Comparison of ENCODE assay signal across 29 cellular contexts in genomic region chr13:87147076-87147475, GRCh38.
A peak's percentile ranks its signal among the peaks of the same experiment; 100 is the strongest.
DNase-seq lines count a peak whose midpoint lies in the region; ATAC-seq and TF ChIP-seq lines count a peak whose summit lies in the region.
"Had no signal": no experiment of that assay in that cellular context is flagged by ENCODE, and none has a peak within 500 bp of the region (broad histone marks: within the 10 kb centered on the region; RNA-seq: fewer than 3 reads in every experiment).

No MANE protein-coding gene starts in this region.

- TF ChIP-seq CTCF in BJ (IDR thresholded peaks at IDR 0.05; ENCODE audit: insufficient read depth, low read depth, low read length) = no peak

- CTCF ChIA-PET in BJ (lab: Yijun Ruan, JAX) = no interaction called here

- H3K36me3 ChIP-seq in BJ (ENCODE audit: control insufficient read depth, insufficient read depth, low read length) = no peaks in the 10 kb centered on the region
- H3K36me3 ChIP-seq: brain microvascular endothelial cell, heart right ventricle, upper lobe of right lung had no signal

- no peak overlapping the region for H3K4me3 ChIP-seq in BJ (ENCODE audit: low read depth, low read length)
- H3K4me3 ChIP-seq: coronary artery, GM12878, heart right ventricle, upper lobe of right lung had no signal

- no peak for ATAC-seq in activated CD4-positive, CD25-positive, alpha-beta regulatory T cell treated with anti-CD3 and anti-CD28 coated beads, Interleukin-2, amount 50 U/mL, for 24 hours
- ATAC-seq: GM12878; heart right ventricle; left lobe of liver; naive thymus-derived CD8-positive, alpha-beta T cell; sciatic nerve; upper lobe of right lung had no signal

- DNase-seq in BJ (ENCODE audit: low read depth) (peak; percentile 28), M059J (ENCODE audit: low read depth) (peak; percentile 52), astrocyte of the hippocampus (ENCODE audit: low read depth, low spot score) (peak; percentile 9), kidney tubule cell (ENCODE audit: low spot score) (peak; percentile 56), Ammon's horn (ENCODE audit: low spot score) (no peak), NOMO-1 treated with DMSO at 0.1 percent for 48 hours (lab: John Stamatoyannopoulos, UW; ENCODE audit: unreplicated experiment) (no peak), NCI-H69 (lab: John Stamatoyannopoulos, UW) (no peak)
- DNase-seq: activated B cell treated with CpG ODN at 0.5 μM for 24 hours; activated CD4-positive, alpha-beta T cell treated with anti-CD3 and anti-CD28 coated beads, Interleukin-2, amount 50 U/mL, for 48 hours; activated CD8-positive, alpha-beta memory T cell treated with anti-CD3 and anti-CD28 coated beads, Interleukin-2, amount 50 U/mL, for 48 hours; brain microvascular endothelial cell; CD8-positive, alpha-beta memory T cell; DMS53; endodermal cell; heart right ventricle; HFFc6; Kasumi-1; naive thymus-derived CD8-positive, alpha-beta T cell; NCI-H1105 treated with DMSO at 0.1 percent for 48 hours; NCI-H446 treated with DMSO at 0.1 percent for 48 hours; RPMI8226; substantia nigra; T1000; upper lobe of right lung had no signal

- POLR2A ChIA-PET in BJ (lab: Charles Lee) = no interaction called here

- no peaks in the 10 kb centered on the region for H3K27me3 ChIP-seq in BJ (ENCODE audit: control insufficient read depth, insufficient read depth, low read length)
- H3K27me3 ChIP-seq: brain microvascular endothelial cell, heart right ventricle, upper lobe of right lung had no signal

Comparison
In these comparisons a context has a peak if more than half of its experiments do, and no peak if none do; other contexts are left out.
1. DNase-seq: peak in BJ (single experiment), M059J (single experiment), astrocyte of the hippocampus (single experiment) and kidney tubule cell (single experiment); none in Ammon's horn (single experiment), NOMO-1 treated with DMSO at 0.1 percent for 48 hours (single experiment) and NCI-H69 (single experiment).